Comparison of ENCODE assay signal across 8 cellular contexts in the genomic region with DNA sequence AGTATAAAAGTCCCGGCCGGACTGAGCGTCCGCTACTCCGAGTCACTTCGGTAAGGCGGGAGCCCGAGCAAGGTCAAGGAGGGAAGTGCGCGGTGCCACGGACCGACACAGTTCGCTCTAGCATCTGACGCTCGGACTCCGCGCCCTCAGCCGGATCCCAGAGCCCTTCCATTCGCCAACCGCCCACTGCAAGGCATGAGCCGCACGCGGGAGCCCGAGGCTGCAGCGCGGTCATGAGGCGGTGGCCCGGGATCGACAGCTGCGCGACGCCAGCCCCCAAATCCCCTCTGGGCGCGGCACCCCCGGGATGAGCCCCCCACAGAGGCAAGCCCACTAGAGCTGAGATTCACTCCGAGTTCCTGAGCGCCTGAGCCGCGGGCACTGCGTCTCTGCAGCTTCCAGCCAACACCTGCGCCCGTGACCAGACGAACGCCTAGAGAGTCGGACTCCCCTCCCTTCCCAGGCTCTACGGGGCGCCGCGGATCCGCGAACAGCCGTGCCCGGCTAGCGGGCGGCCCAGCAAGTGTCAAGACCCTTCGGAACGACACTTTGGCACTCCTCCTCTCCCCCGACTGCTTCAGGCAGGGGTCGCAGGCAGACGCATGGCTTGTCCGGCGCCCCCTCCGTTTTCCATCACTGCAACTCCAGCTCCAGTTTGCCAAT. TPM values are rescaled to one million over a fixed set of nuclear protein-coding genes. Genes with fewer than 3 reads are reported as not detected.
DNase-seq lines count a peak whose midpoint lies in the region; ATAC-seq, FAIRE-seq and TF ChIP-seq lines count a peak whose summit lies in the region.

No MANE protein-coding gene starts in this region.

- peaks cover 56 to 82% of the 10 kb centered on the region in 2 experiments for H3K27me3 ChIP-seq in endothelial cell of umbilical vein (ENCODE audit: control insufficient read depth in 2 of 2, insufficient read depth in 2 of 2, low read length in 2 of 2)
- no peaks in the 10 kb centered on the region for H3K27me3 ChIP-seq in stomach smooth muscle (ENCODE audit: control insufficient read depth in 1 of 2, insufficient read depth in 2 of 2, low read length in 2 of 2)

- H3K36me3 ChIP-seq in endothelial cell of umbilical vein (ENCODE audit: control insufficient read depth in 2 of 2, extremely low read depth in 1 of 2, insufficient read depth in 2 of 2, low read length in 2 of 2) (no peaks in the 10 kb centered on the region), mesodermal cell (ENCODE audit: control insufficient read depth, insufficient read depth, low read length) (no peaks in the 10 kb centered on the region), stomach smooth muscle (ENCODE audit: control insufficient read depth in 2 of 2, insufficient read depth in 2 of 2, low read length in 2 of 2) (no peaks in the 10 kb centered on the region)

- no peaks in the 10 kb centered on the region for H3K9me1 ChIP-seq in endothelial cell of umbilical vein (replicated peaks; ENCODE audit: control insufficient read depth, extremely low read depth, insufficient read depth, low read length)

- H3K4me3 ChIP-seq in endothelial cell of umbilical vein (replicated peaks in 1 of 3; ENCODE audit: insufficient read depth in 1 of 3, low read depth in 1 of 3, low read length in 3 of 3) = peak overlapping the region in 1 of 3 experiments; percentile 24
- peak overlapping the region; percentile 58 for H3K4me3 ChIP-seq in mesodermal cell (ENCODE audit: extremely low read depth, insufficient read depth, low read length, poor library complexity, severe bottlenecking)
- H3K4me3 ChIP-seq in stomach smooth muscle (ENCODE audit: low read length in 2 of 2) = peak overlapping the region; percentile 80

- no peak for FAIRE-seq in endothelial cell of umbilical vein (lab: Jason Lieb, UNC)

- BruUV-seq in endothelial cell of umbilical vein (replicated peaks; lab: Mats Ljungman, UMichigan) = no TSS peak

- ATAC-seq in HG03103 (IDR thresholded peaks at IDR 0.05; ENCODE audit: low read depth, unreplicated experiment) (peak; percentile 6), HG02759 (IDR thresholded peaks at IDR 0.05; ENCODE audit: unreplicated experiment) (no peak)

- no peaks in the 10 kb centered on the region for H3K79me2 ChIP-seq in endothelial cell of umbilical vein (ENCODE audit: control insufficient read depth, insufficient read depth, low read length)

- H3K9ac ChIP-seq in endothelial cell of umbilical vein (replicated peaks; ENCODE audit: extremely low read depth, insufficient read depth, low read length) (no peak overlapping the region), stomach smooth muscle (ENCODE audit: low read length in 2 of 2) (peak overlapping the region; percentile 55 to 56)

- CTCF ChIA-PET in endothelial cell of umbilical vein (lab: Charles Lee) = no interaction called here

- H3K4me1 ChIP-seq in endothelial cell of umbilical vein (ENCODE audit: control insufficient read depth, extremely low read depth, insufficient read depth, low read length) = no peaks in the 10 kb centered on the region
- H3K4me1 ChIP-seq in mesodermal cell (ENCODE audit: control insufficient read depth, insufficient read depth, low read length, poor library complexity, severe bottlenecking) = peaks cover 5% of the 10 kb centered on the region
- H3K4me1 ChIP-seq in stomach smooth muscle (ENCODE audit: control insufficient read depth, insufficient read depth, low read length) = peaks cover 17% of the 10 kb centered on the region

- peak; percentile 15 for DNase-seq in AG08395 (ENCODE audit: low spot score)
- peak; percentile 3 to 19 for DNase-seq in activated CD4-positive, alpha-beta T cell treated with anti-CD3 and anti-CD28 coated beads, Interleukin-2, amount 50 U/mL, for 4 hours
- DNase-seq in endothelial cell of umbilical vein (ENCODE audit: low read depth, low spot score) = peak; percentile 24
- DNase-seq in SKM-1 (lab: John Stamatoyannopoulos, UW; ENCODE audit: unreplicated experiment) = no peak

- H3K9me3 ChIP-seq in endothelial cell of umbilical vein (replicated peaks; ENCODE audit: control insufficient read depth, insufficient read depth, low read length) = no peaks in the 10 kb centered on the region
- no peaks in the 10 kb centered on the region for H3K9me3 ChIP-seq in mesodermal cell (ENCODE audit: control insufficient read depth, low read length)
- no peaks in the 10 kb centered on the region for H3K9me3 ChIP-seq in stomach smooth muscle (ENCODE audit: control insufficient read depth in 2 of 2, low read length in 2 of 2)

- no peak overlapping the region for H3K4me2 ChIP-seq in endothelial cell of umbilical vein (ENCODE audit: insufficient read depth, low read length)

- H2AFZ ChIP-seq in endothelial cell of umbilical vein (ENCODE audit: low read depth, low read length) = peak overlapping the region; percentile 59

- TF ChIP-seq POLR2A in endothelial cell of umbilical vein (IDR thresholded peaks at IDR 0.05; ENCODE audit: low read depth, low read length) = no peak

- H3K27ac ChIP-seq in endothelial cell of umbilical vein (ENCODE audit: insufficient read depth, low read depth, low read length) = no peak overlapping the region
- H3K27ac ChIP-seq in mesodermal cell (ENCODE audit: low read depth, low read length, severe bottlenecking) = no peak overlapping the region
- H3K27ac ChIP-seq in stomach smooth muscle (ENCODE audit: low read length) = peak overlapping the region; percentile 46

- TF ChIP-seq CTCF in endothelial cell of umbilical vein (IDR thresholded peaks at IDR 0.05; ENCODE audit: extremely low read depth in 1 of 2, insufficient read depth in 1 of 2, low read depth in 1 of 2, low read length in 2 of 2) = no peak

- dilution Hi-C loops in endothelial cell of umbilical vein (cut with MboI; ENCODE audit: extremely low pct_ligation_motif_present, low sequenced_read_pairs) = no loop called here

- intact Hi-C loops in endothelial cell of umbilical vein (cut with micrococcal nuclease) = loop anchor here (1.0 to 5.0 kb wide), 3 partner anchors 50 to 1328 kb away; no protein-coding TSS in a partner anchor

- POLR2A ChIA-PET in endothelial cell of umbilical vein (lab: Charles Lee) = no interaction called here

- no peaks in the 10 kb centered on the region for H4K20me1 ChIP-seq in endothelial cell of umbilical vein (replicated peaks; ENCODE audit: control insufficient read depth, extremely low read depth, insufficient read depth, low read length)

- WGBS in mesodermal cell (ENCODE audit: insufficient coverage in 2 of 2), 2 experiments = 0% methylated on average over 40 to 51 of the region's 63 CpGs

TF ChIP-seq in endothelial cell of umbilical vein, 7 proteins besides CTCF, POLR2A, EP300 and RAD21:
- TF ChIP-seq MYC (IDR thresholded peaks at IDR 0.05; ENCODE audit: low read depth, low read length) (no peak), EZH2 (IDR thresholded peaks at IDR 0.05; ENCODE audit: borderline replicate concordance, low read depth, low read length, severe bottlenecking) (peak; percentile 91)
TF ChIP-seq in endothelial cell of umbilical vein: peak in this region for 1.

RNA-seq across cellular contexts. Expression of a gene that starts 0.7 kb away (rescaled TPM):
- not detected in 2 replicates for total RNA-seq in endothelial cell of umbilical vein
- not detected in 2 replicates for polyA plus RNA-seq in endothelial cell of umbilical vein
- polyA plus RNA-seq in endothelial cell of umbilical vein (2011; cell fraction: cytosol; rRNA removed) = not detected in 2 replicates
- polyA plus RNA-seq in endothelial cell of umbilical vein (2011; cell fraction: nucleus; rRNA removed) = not detected in 2 replicates
- polyA plus RNA-seq in endothelial cell of umbilical vein (2012) = 0.05 TPM in 1 of 2 replicates, not detected in the other
- 0.06 TPM in 1 of 2 replicates, not detected in the other for polyA minus RNA-seq in endothelial cell of umbilical vein
- polyA minus RNA-seq in endothelial cell of umbilical vein (2011; cell fraction: cytosol; rRNA and poly(A)+ RNA removed) = not detected
- not detected in 2 replicates for polyA minus RNA-seq in endothelial cell of umbilical vein (2011; cell fraction: nucleus; rRNA and poly(A)+ RNA removed)
- polyA plus RNA-seq in mesodermal cell (2013, experiment 1 of 2) = 30.0 TPM
- polyA plus RNA-seq in mesodermal cell (2013, experiment 2 of 2) = 27.0 TPM
